Comparison of ENCODE assay signal across 30 cellular contexts in the genomic region with DNA sequence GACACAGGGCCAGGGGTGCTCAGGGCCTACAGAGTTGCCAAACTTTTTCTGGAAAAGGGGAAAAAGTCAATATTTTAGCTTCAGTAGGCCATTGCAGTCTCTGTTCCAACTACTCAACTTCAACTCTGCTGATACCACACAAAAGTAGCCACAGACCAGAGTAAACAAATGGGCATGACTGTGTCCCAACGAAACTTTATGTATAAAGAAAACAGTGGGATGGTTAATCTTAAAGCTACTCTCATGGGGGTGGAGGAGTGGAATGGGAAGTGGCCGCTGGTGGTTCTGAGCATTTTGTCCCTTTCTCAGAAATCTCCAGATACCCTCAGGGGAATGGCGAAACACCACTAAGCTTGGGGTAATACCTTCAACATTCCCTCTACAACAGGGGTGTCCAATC.
"Had no signal": no experiment of that assay in that cellular context is flagged by ENCODE, and none has a peak within 500 bp of the region (broad histone marks: within the 10 kb centered on the region; RNA-seq: fewer than 3 reads in every experiment).

No MANE protein-coding gene starts in this region.

- DNase-seq: activated CD4-positive, alpha-beta memory T cell treated with anti-CD3 and anti-CD28 coated beads, Interleukin-2, amount 10 ng/mL, durations not matched to agents 7 days and 5 days; activated CD4-positive, alpha-beta T cell treated with anti-CD3 and anti-CD28 coated beads for 1 hour; activated CD4-positive, alpha-beta T cell treated with anti-CD3 and anti-CD28 coated beads, Interleukin-2, amount 10 ng/mL, durations not matched to agents 7 days and 5 days; activated gamma-delta T cell treated with Interleukin-2 at 50 U/mL for 16 hours; activated naive CD4-positive, alpha-beta T cell treated with anti-CD3 and anti-CD28 coated beads, Interleukin-2, amount 50 U/mL, for 16 hours; activated T-cell treated with anti-CD3 and anti-CD28 coated beads, Interleukin-2, amount 50 U/mL, for 4 hours; amniotic stem cell; brain microvascular endothelial cell; caudate nucleus; cortex of kidney; foreskin melanocyte; glutamatergic neuron; islet precursor cell; left cardiac atrium; left ventricle myocardium superior; posterior cingulate gyrus; stimulated activated CD4-positive, alpha-beta T cell treated with anti-CD3 and anti-CD28 coated beads, Interleukin-4, amount 100 ng/mL, for 24 hours; T-helper 2 cell; upper lobe of left lung had no signal

- H3K36me3 Mint-ChIP-seq: stimulated activated effector memory CD8-positive, alpha-beta T cell treated with anti-CD3 and anti-CD28 coated beads, Interleukin-12 subunit alpha, Interleukin-12 subunit beta, amount 100 ng/mL, for 72 hours had no signal

- H3K4me1 ChIP-seq: vagina had no signal

- H3K27ac Mint-ChIP-seq: activated CD4-positive, alpha-beta memory T cell treated with anti-CD3 and anti-CD28 coated beads, Interleukin-2, amount 10 ng/mL, durations not matched to agents 7 days and 5 days; activated CD4-positive, alpha-beta T cell treated with anti-CD3 and anti-CD28 coated beads, Interleukin-2, amount 10 ng/mL, durations not matched to agents 7 days and 5 days; activated T-helper 17 cell treated with anti-CD3 and anti-CD28 coated beads, Interleukin-2, amount 50 U/mL, for 72 hours; stimulated activated effector memory CD8-positive, alpha-beta T cell treated with anti-CD3 and anti-CD28 coated beads, Interleukin-12 subunit alpha, Interleukin-12 subunit beta, amount 100 ng/mL, for 72 hours; stimulated activated naive CD8-positive, alpha-beta T cell treated with anti-CD3 and anti-CD28 coated beads, Interleukin-15, Interleukin-2, amounts not matched to agents 100 ng/mL and 50 ng/mL, for 24 hours had no signal

- H3K9me3 Mint-ChIP-seq: activated T-cell treated with anti-CD3 and anti-CD28 coated beads, Interleukin-2, amount 50 U/mL, for 4 hours; nephron; stimulated activated effector memory CD8-positive, alpha-beta T cell treated with anti-CD3 and anti-CD28 coated beads, Interleukin-12 subunit alpha, Interleukin-12 subunit beta, amount 100 ng/mL, for 72 hours; stimulated activated naive CD8-positive, alpha-beta T cell treated with anti-CD3 and anti-CD28 coated beads, Interleukin-15, Interleukin-2, amounts not matched to agents 100 ng/mL and 50 ng/mL, for 24 hours had no signal

- H3K4me3 Mint-ChIP-seq: activated CD4-positive, alpha-beta memory T cell treated with anti-CD3 and anti-CD28 coated beads, Interleukin-2, amount 10 ng/mL, durations not matched to agents 7 days and 5 days; activated CD4-positive, alpha-beta T cell treated with anti-CD3 and anti-CD28 coated beads, Interleukin-2, amount 10 ng/mL, durations not matched to agents 7 days and 5 days; activated T-cell treated with anti-CD3 and anti-CD28 coated beads, Interleukin-2, amount 50 U/mL, for 4 hours; activated T-helper 17 cell treated with anti-CD3 and anti-CD28 coated beads, Interleukin-2, amount 50 U/mL, for 72 hours; nephron; stimulated activated effector memory CD8-positive, alpha-beta T cell treated with anti-CD3 and anti-CD28 coated beads, Interleukin-12 subunit alpha, Interleukin-12 subunit beta, amount 100 ng/mL, for 72 hours; stimulated activated naive CD8-positive, alpha-beta T cell treated with anti-CD3 and anti-CD28 coated beads, Interleukin-15, Interleukin-2, amounts not matched to agents 100 ng/mL and 50 ng/mL, for 24 hours had no signal

- H3K36me3 ChIP-seq: brain microvascular endothelial cell, thoracic aorta, upper lobe of left lung, vagina had no signal

- H3K27ac ChIP-seq: brain microvascular endothelial cell, hepatocyte, skin epidermis, thoracic aorta, upper lobe of left lung, vagina had no signal

- H3K4me1 Mint-ChIP-seq: activated CD4-positive, alpha-beta memory T cell treated with anti-CD3 and anti-CD28 coated beads, Interleukin-2, amount 10 ng/mL, durations not matched to agents 7 days and 5 days; activated CD4-positive, alpha-beta T cell treated with anti-CD3 and anti-CD28 coated beads, Interleukin-2, amount 10 ng/mL, durations not matched to agents 7 days and 5 days; activated T-helper 17 cell treated with anti-CD3 and anti-CD28 coated beads, Interleukin-2, amount 50 U/mL, for 72 hours; stimulated activated effector memory CD8-positive, alpha-beta T cell treated with anti-CD3 and anti-CD28 coated beads, Interleukin-12 subunit alpha, Interleukin-12 subunit beta, amount 100 ng/mL, for 72 hours had no signal

- H3K9me3 ChIP-seq: thoracic aorta, upper lobe of left lung, vagina had no signal

- FAIRE-seq: astrocyte, endothelial cell of umbilical vein had no signal

- ATAC-seq: activated T-cell treated with anti-CD3 and anti-CD28 coated beads, Interleukin-2, amount 50 U/mL, for 4 hours; activated T-helper 17 cell treated with anti-CD3 and anti-CD28 coated beads, Interleukin-2, amount 50 U/mL, for 72 hours; left cardiac atrium; left ventricle myocardium superior; sciatic nerve; stimulated activated effector memory CD8-positive, alpha-beta T cell treated with anti-CD3 and anti-CD28 coated beads, Interleukin-12 subunit alpha, Interleukin-12 subunit beta, amount 100 ng/mL, for 72 hours had no signal

- H3K27me3 Mint-ChIP-seq: activated CD4-positive, alpha-beta memory T cell treated with anti-CD3 and anti-CD28 coated beads, Interleukin-2, amount 10 ng/mL, durations not matched to agents 7 days and 5 days; activated CD4-positive, alpha-beta T cell treated with anti-CD3 and anti-CD28 coated beads, Interleukin-2, amount 10 ng/mL, durations not matched to agents 7 days and 5 days; activated T-helper 17 cell treated with anti-CD3 and anti-CD28 coated beads, Interleukin-2, amount 50 U/mL, for 72 hours; stimulated activated naive CD8-positive, alpha-beta T cell treated with anti-CD3 and anti-CD28 coated beads, Interleukin-15, Interleukin-2, amounts not matched to agents 100 ng/mL and 50 ng/mL, for 24 hours had no signal

- H3K4me3 ChIP-seq: hepatocyte, skin epidermis, thoracic aorta, upper lobe of left lung, vagina had no signal

- H2AFZ ChIP-seq: hepatocyte had no signal

- H3K27me3 ChIP-seq: brain microvascular endothelial cell, hepatocyte, upper lobe of left lung, vagina had no signal

- H3K4me2 ChIP-seq: hepatocyte had no signal
